In the genomic region with DNA sequence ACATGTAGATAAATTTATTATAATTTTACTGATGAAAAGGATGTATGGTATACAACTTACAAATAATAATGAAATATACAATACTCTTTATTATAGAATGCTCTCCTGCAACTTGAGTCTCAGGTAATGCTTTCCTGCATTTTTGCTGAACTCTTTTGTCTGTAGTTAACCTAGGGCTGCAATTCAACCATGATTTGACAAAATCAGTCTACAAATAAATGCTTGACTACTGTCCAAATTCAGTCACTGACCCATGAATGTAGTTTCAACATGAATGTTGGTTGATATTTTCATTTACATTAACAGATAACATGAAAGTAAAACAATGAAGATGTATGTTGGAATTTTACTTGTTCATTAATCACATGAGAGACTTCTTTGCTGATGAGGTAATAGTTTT, we compare ENCODE assay signal across 34 cellular contexts.
"Had no signal": no experiment of that assay in that cellular context is flagged by ENCODE, and none has a peak within 500 bp of the region (broad histone marks: within the 10 kb centered on the region; RNA-seq: fewer than 3 reads in every experiment).

No MANE protein-coding gene starts in this region.

- H3K36me3 ChIP-seq: adrenal gland, brain microvascular endothelial cell, esophagus muscularis mucosa, gastrocnemius medialis, heart left ventricle had no signal

- H3K36me3 Mint-ChIP-seq: activated CD4-positive, alpha-beta memory T cell treated with anti-CD3 and anti-CD28 coated beads for 36 hours; activated CD8-positive, alpha-beta memory T cell treated with anti-CD3 and anti-CD28 coated beads, Interleukin-2, amount 10 ng/mL, durations not matched to agents 7 days and 5 days; activated naive CD4-positive, alpha-beta T cell treated with anti-CD3 and anti-CD28 coated beads, Interleukin-2, amount 50 U/mL, for 24 hours; activated naive CD8-positive, alpha-beta T cell treated with anti-CD3 and anti-CD28 coated beads for 36 hours had no signal

- H3K9me3 ChIP-seq: adrenal gland, esophagus muscularis mucosa, gastrocnemius medialis, heart left ventricle had no signal

- H3K27ac Mint-ChIP-seq: activated CD4-positive, alpha-beta memory T cell treated with anti-CD3 and anti-CD28 coated beads for 36 hours; activated CD4-positive, alpha-beta T cell treated with anti-CD3 and anti-CD28 coated beads for 36 hours; activated CD4-positive, alpha-beta T cell treated with anti-CD3 and anti-CD28 coated beads, Interleukin-2, amount 10 ng/mL, durations not matched to agents 24 days and 14 days; activated CD8-positive, alpha-beta memory T cell treated with anti-CD3 and anti-CD28 coated beads, Interleukin-2, amount 10 ng/mL, durations not matched to agents 7 days and 5 days; activated CD8-positive, alpha-beta T cell treated with anti-CD3 and anti-CD28 coated beads, Interleukin-2, amount 10 ng/mL, durations not matched to agents 7 days and 5 days; activated naive CD4-positive, alpha-beta T cell treated with anti-CD3 and anti-CD28 coated beads for 36 hours; activated naive CD4-positive, alpha-beta T cell treated with anti-CD3 and anti-CD28 coated beads, Interleukin-2, amount 50 U/mL, for 24 hours; activated naive CD8-positive, alpha-beta T cell treated with anti-CD3 and anti-CD28 coated beads for 36 hours; activated naive CD8-positive, alpha-beta T cell treated with anti-CD3 and anti-CD28 coated beads, Interleukin-2, amount 50 U/mL, for 24 hours; activated T-helper 1 cell treated with anti-CD3 and anti-CD28 coated beads, Interleukin-12 subunit alpha, Interleukin-12 subunit beta, Interleukin-2, Interleukin-4 antibody, amounts not matched to agents 30 ng/mL and 10 ng/mL and 1 ng/mL, durations not matched to agents 14 hours and 24 hours and 36 hours; activated T-helper 2 cell treated with anti-CD3 and anti-CD28 coated beads, Interferon-gamma antibody, Interleukin-2, Interleukin-4, amounts not matched to agents 10 μg/mL and 5 μg/mL and 100 μg/mL, durations not matched to agents 14 hours and 24 hours and 36 hours; effector memory CD8-positive, alpha-beta T cell had no signal

- H3K27me3 ChIP-seq: adrenal gland, brain microvascular endothelial cell, esophagus muscularis mucosa, foreskin keratinocyte, gastrocnemius medialis, heart left ventricle had no signal

- H3K4me3 Mint-ChIP-seq: activated CD4-positive, alpha-beta memory T cell treated with anti-CD3 and anti-CD28 coated beads for 36 hours; activated CD4-positive, alpha-beta T cell treated with anti-CD3 and anti-CD28 coated beads for 36 hours; activated CD4-positive, alpha-beta T cell treated with anti-CD3 and anti-CD28 coated beads, Interleukin-2, amount 10 ng/mL, durations not matched to agents 24 days and 14 days; activated CD8-positive, alpha-beta memory T cell treated with anti-CD3 and anti-CD28 coated beads, Interleukin-2, amount 10 ng/mL, durations not matched to agents 7 days and 5 days; activated CD8-positive, alpha-beta T cell treated with anti-CD3 and anti-CD28 coated beads, Interleukin-2, amount 10 ng/mL, durations not matched to agents 7 days and 5 days; activated naive CD4-positive, alpha-beta T cell treated with anti-CD3 and anti-CD28 coated beads for 36 hours; activated naive CD4-positive, alpha-beta T cell treated with anti-CD3 and anti-CD28 coated beads, Interleukin-2, amount 50 U/mL, for 24 hours; activated naive CD8-positive, alpha-beta T cell treated with anti-CD3 and anti-CD28 coated beads for 36 hours; activated naive CD8-positive, alpha-beta T cell treated with anti-CD3 and anti-CD28 coated beads, Interleukin-2, amount 50 U/mL, for 24 hours; activated T-helper 1 cell treated with anti-CD3 and anti-CD28 coated beads, Interleukin-12 subunit alpha, Interleukin-12 subunit beta, Interleukin-2, Interleukin-4 antibody, amounts not matched to agents 30 ng/mL and 10 ng/mL and 1 ng/mL, durations not matched to agents 14 hours and 24 hours and 36 hours; effector memory CD8-positive, alpha-beta T cell had no signal

- DNase-seq: activated CD4-positive, alpha-beta memory T cell treated with anti-CD3 and anti-CD28 coated beads for 36 hours; activated CD4-positive, alpha-beta T cell treated with anti-CD3 and anti-CD28 coated beads for 36 hours; activated CD4-positive, alpha-beta T cell treated with anti-CD3 and anti-CD28 coated beads, Interleukin-2, amount 10 ng/mL, durations not matched to agents 24 days and 14 days; activated CD4-positive, CD25-positive, alpha-beta regulatory T cell; activated CD4-positive, CD25-positive, alpha-beta regulatory T cell treated with anti-CD3 and anti-CD28 coated beads, Interleukin-2, amount 50 U/mL, for 72 hours; activated CD8-positive, alpha-beta memory T cell treated with anti-CD3 and anti-CD28 coated beads, Interleukin-2, amount 10 ng/mL, durations not matched to agents 7 days and 5 days; activated CD8-positive, alpha-beta memory T cell treated with anti-CD3 and anti-CD28 coated beads, Interleukin-2, amount 50 U/mL, for 4 hours; activated CD8-positive, alpha-beta T cell treated with anti-CD3 and anti-CD28 coated beads, Interleukin-2, amount 10 ng/mL, durations not matched to agents 7 days and 5 days; activated effector memory CD4-positive, alpha-beta T cell treated with anti-CD3 and anti-CD28 coated beads, Interleukin-2, amount 50 U/mL, for 16 hours; activated naive CD4-positive, alpha-beta T cell treated with anti-CD3 and anti-CD28 coated beads for 36 hours; activated naive CD8-positive, alpha-beta T cell treated with anti-CD3 and anti-CD28 coated beads for 36 hours; activated naive CD8-positive, alpha-beta T cell treated with anti-CD3 and anti-CD28 coated beads, Interleukin-2, amount 50 U/mL, for 24 hours; activated T-cell treated with anti-CD3 and anti-CD28 coated beads, Interleukin-2, amount 50 U/mL, for 1 hour; activated T-cell treated with anti-CD3 and anti-CD28 coated beads, Interleukin-2, amount 50 U/mL, for 48 hours; adrenal gland; amygdala; aorta; brain microvascular endothelial cell; caudate nucleus; cortex of kidney; dermis blood vessel endothelial cell; effector CD4-positive, alpha-beta T cell; effector memory CD8-positive, alpha-beta T cell; erythroblast; gastrocnemius medialis; glutamatergic neuron; heart left ventricle; T-helper 2 cell had no signal

- H3K9me3 Mint-ChIP-seq: activated CD4-positive, alpha-beta memory T cell treated with anti-CD3 and anti-CD28 coated beads for 36 hours; activated CD4-positive, alpha-beta T cell treated with anti-CD3 and anti-CD28 coated beads, Interleukin-2, amount 10 ng/mL, durations not matched to agents 24 days and 14 days; activated naive CD4-positive, alpha-beta T cell treated with anti-CD3 and anti-CD28 coated beads for 36 hours; activated naive CD4-positive, alpha-beta T cell treated with anti-CD3 and anti-CD28 coated beads, Interleukin-2, amount 50 U/mL, for 24 hours; activated naive CD8-positive, alpha-beta T cell treated with anti-CD3 and anti-CD28 coated beads for 36 hours; activated naive CD8-positive, alpha-beta T cell treated with anti-CD3 and anti-CD28 coated beads, Interleukin-2, amount 50 U/mL, for 24 hours; activated T-helper 1 cell treated with anti-CD3 and anti-CD28 coated beads, Interleukin-12 subunit alpha, Interleukin-12 subunit beta, Interleukin-2, Interleukin-4 antibody, amounts not matched to agents 30 ng/mL and 10 ng/mL and 1 ng/mL, durations not matched to agents 14 hours and 24 hours and 36 hours; activated T-helper 2 cell treated with anti-CD3 and anti-CD28 coated beads, Interferon-gamma antibody, Interleukin-2, Interleukin-4, amounts not matched to agents 10 μg/mL and 5 μg/mL and 100 μg/mL, durations not matched to agents 14 hours and 24 hours and 36 hours; effector memory CD8-positive, alpha-beta T cell had no signal

- H3K4me1 Mint-ChIP-seq: activated CD4-positive, alpha-beta T cell treated with anti-CD3 and anti-CD28 coated beads for 36 hours; activated CD4-positive, alpha-beta T cell treated with anti-CD3 and anti-CD28 coated beads, Interleukin-2, amount 10 ng/mL, durations not matched to agents 24 days and 14 days; activated CD8-positive, alpha-beta memory T cell treated with anti-CD3 and anti-CD28 coated beads, Interleukin-2, amount 10 ng/mL, durations not matched to agents 7 days and 5 days; activated naive CD4-positive, alpha-beta T cell treated with anti-CD3 and anti-CD28 coated beads, Interleukin-2, amount 50 U/mL, for 24 hours; activated naive CD8-positive, alpha-beta T cell treated with anti-CD3 and anti-CD28 coated beads for 36 hours; activated naive CD8-positive, alpha-beta T cell treated with anti-CD3 and anti-CD28 coated beads, Interleukin-2, amount 50 U/mL, for 24 hours had no signal

- FAIRE-seq: colon had no signal

- ATAC-seq: activated CD4-positive, alpha-beta T cell treated with anti-CD3 and anti-CD28 coated beads for 36 hours; activated CD8-positive, alpha-beta memory T cell treated with anti-CD3 and anti-CD28 coated beads, Interleukin-2, amount 10 ng/mL, durations not matched to agents 7 days and 5 days; activated CD8-positive, alpha-beta T cell treated with anti-CD3 and anti-CD28 coated beads, Interleukin-2, amount 10 ng/mL, durations not matched to agents 7 days and 5 days; activated naive CD8-positive, alpha-beta T cell treated with anti-CD3 and anti-CD28 coated beads, Interleukin-2, amount 50 U/mL, for 24 hours; effector memory CD8-positive, alpha-beta T cell; foreskin keratinocyte; gastrocnemius medialis; heart left ventricle had no signal

- H3K4me1 ChIP-seq: esophagus muscularis mucosa, foreskin keratinocyte, gastrocnemius medialis had no signal

- H3K4me3 ChIP-seq: adrenal gland, esophagus muscularis mucosa, gastrocnemius medialis, heart left ventricle had no signal

- H3K27ac ChIP-seq: adrenal gland, brain microvascular endothelial cell, esophagus muscularis mucosa, foreskin keratinocyte, gastrocnemius medialis, heart left ventricle had no signal
